In the genomic region with DNA sequence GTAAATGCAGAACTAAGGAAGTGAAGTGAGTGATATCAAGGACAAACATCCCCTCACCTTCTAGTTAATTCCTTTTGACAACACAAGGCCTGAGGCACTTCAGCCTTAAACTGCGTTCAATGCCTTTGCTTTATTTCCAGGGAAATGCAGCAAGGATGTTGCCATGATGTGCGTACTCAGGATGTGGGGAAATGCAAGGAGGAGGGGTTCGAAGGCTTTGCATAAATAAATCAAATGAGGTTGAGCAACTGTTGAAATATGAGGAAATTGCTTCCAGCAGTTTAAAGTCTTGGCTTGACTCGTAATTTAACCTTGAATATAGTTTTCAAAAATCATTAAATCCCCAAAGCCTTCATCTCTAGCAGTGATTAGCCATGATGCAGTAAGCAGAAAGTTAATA, we compare ENCODE assay signal across 33 cellular contexts.
DNase-seq lines count a peak whose midpoint lies in the region; ATAC-seq and TF ChIP-seq lines count a peak whose summit lies in the region.
"Had no signal": no experiment of that assay in that cellular context is flagged by ENCODE, and none has a peak within 500 bp of the region (broad histone marks: within the 10 kb centered on the region; RNA-seq: fewer than 3 reads in every experiment).

No MANE protein-coding gene starts in this region.

- H3K4me3 ChIP-seq in fibroblast of mammary gland (ENCODE audit: control insufficient read depth, low read depth, low read length) = no peak overlapping the region
- H3K4me3 ChIP-seq: ascending aorta, heart right ventricle, pancreas, SJSA1, tibial nerve had no signal

- TF ChIP-seq POLR2A in erythroblast (IDR thresholded peaks at IDR 0.05; ENCODE audit: low read length) = no peak

- no peak for ATAC-seq in GM19455 (IDR thresholded peaks at IDR 0.05; ENCODE audit: unreplicated experiment)
- ATAC-seq in HG03175 (IDR thresholded peaks at IDR 0.05; ENCODE audit: unreplicated experiment) = no peak
- ATAC-seq: activated CD4-positive, CD25-positive, alpha-beta regulatory T cell treated with anti-CD3 and anti-CD28 coated beads, Interleukin-2, amount 50 U/mL, for 24 hours; activated T-helper 17 cell treated with anti-CD3 and anti-CD28 coated beads, Interleukin-2, amount 50 U/mL, for 72 hours; HCT116; heart right ventricle; HepG2; left cardiac atrium; pancreas; stimulated activated naive CD8-positive, alpha-beta T cell treated with anti-CD3 and anti-CD28 coated beads, Interleukin-15, amount 100 ng/mL, for 72 hours had no signal

- TF ChIP-seq CTCF in fibroblast of mammary gland (conservative IDR thresholded peaks at IDR 0.05; ENCODE audit: control insufficient read depth, insufficient read depth, low read depth, low read length) = no peak

- DNase-seq in AG08396 (ENCODE audit: low spot score) (peak; percentile 36), GM04504 (ENCODE audit: low read depth) (peak; percentile 10), NOMO-1 treated with dmso at 0.1 percent for 144 hours (lab: John Stamatoyannopoulos, UW; ENCODE audit: unreplicated experiment) (peak; percentile 48), fibroblast of mammary gland (ENCODE audit: low read depth) (peak; percentile 91), erythroblast (lab: John Stamatoyannopoulos, UW) (no peak), inferior parietal cortex (ENCODE audit: extremely low spot score) (no peak)
- DNase-seq: 8988T; activated CD4-positive, alpha-beta memory T cell treated with anti-CD3 and anti-CD28 coated beads for 36 hours; activated CD8-positive, alpha-beta memory T cell treated with anti-CD3 and anti-CD28 coated beads, Interleukin-2, amount 50 U/mL, for 48 hours; BE2C; GF-D8; heart right ventricle; left cardiac atrium; mammary epithelial cell; NCI-H1092 treated with DMSO at 0.1 percent for 48 hours; NCI-H187 treated with DMSO at 0.1 percent for 48 hours; NCI-H524 treated with DMSO at 0.1 percent for 48 hours; NK-92 treated with Interleukin-12 subunit alpha and Interleukin-12 subunit beta, amount 100 ng/mL, for 24 hours; pancreas; small intestine; stimulated activated CD4-positive, alpha-beta T cell treated with anti-CD3 and anti-CD28 coated beads, Interleukin-1b, Interleukin-23, amount 100 ng/mL, for 48 hours; stimulated activated CD8-positive, alpha-beta memory T cell treated with anti-CD3 and anti-CD28 coated beads, Interleukin-4, amount 100 ng/mL, for 48 hours; stimulated activated naive CD8-positive, alpha-beta T cell treated with anti-CD3 and anti-CD28 coated beads, Interleukin-15, amount 100 ng/mL, for 72 hours; T-helper 1 cell had no signal

Comparison
In these comparisons a context has a peak if more than half of its experiments do, and no peak if none do; other contexts are left out.
1. DNase-seq: peak in AG08396 (single experiment), GM04504 (single experiment), NOMO-1 treated with dmso at 0.1 percent for 144 hours (single experiment) and fibroblast of mammary gland (single experiment); none in erythroblast (0 of 2) and inferior parietal cortex (single experiment).